Comparison of ENCODE assay signal across 15 cellular contexts in the genomic region with DNA sequence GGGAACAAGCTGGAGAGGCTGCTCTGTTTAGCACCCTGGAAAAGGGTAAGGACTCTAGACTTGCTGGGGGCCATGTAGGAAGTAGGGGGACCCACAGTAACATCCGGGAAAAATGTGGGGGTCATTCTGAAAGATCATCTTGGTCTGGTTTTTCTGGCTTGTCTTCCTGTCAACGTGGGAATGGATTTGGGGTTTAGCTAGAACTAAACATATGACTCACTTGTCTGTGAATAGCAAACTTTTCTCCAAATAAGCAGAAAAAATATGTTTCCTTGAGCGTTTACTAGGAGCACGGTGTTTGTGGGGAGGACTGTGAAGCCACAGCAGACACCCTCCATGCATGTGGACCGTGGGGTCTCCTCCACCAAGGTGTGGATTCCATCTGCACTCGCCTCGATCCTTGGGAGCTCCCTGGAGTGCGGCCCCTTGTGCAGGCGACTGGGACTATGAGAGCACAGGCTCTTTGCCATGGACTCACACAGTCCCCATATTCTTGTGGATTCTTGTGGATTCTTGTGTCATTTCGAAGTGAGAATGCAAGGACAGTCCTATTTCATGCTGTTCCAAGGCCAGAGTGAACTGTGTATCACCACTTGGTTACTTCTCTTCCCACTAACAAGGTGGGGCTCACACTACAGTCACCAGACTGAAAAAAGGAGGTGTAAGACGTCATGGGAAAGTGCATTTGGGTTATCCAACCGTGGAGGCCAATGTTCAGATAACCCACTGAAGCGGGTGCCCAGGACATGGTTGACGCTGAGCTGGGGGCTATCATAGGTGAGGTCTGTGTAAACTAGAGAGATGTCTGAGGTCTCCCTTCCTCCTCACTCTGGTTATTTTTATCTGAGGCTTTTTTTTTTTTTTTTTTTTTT. TPM values are rescaled to one million over a fixed set of nuclear protein-coding genes. Genes with fewer than 3 reads are reported as not detected.
DNase-seq lines count a peak whose midpoint lies in the region; ATAC-seq and TF ChIP-seq lines count a peak whose summit lies in the region.
"Had no signal": no experiment of that assay in that cellular context is flagged by ENCODE, and none has a peak within 500 bp of the region (broad histone marks: within the 10 kb centered on the region; RNA-seq: fewer than 3 reads in every experiment).

No MANE protein-coding gene starts in this region.

- H3K4me3 Mint-ChIP-seq in stimulated activated memory B cell treated with anti-CD40 and anti-IgM and Interleukin-4, amounts not matched to agents 10 μg/mL and 1 μg/mL and 100 μg/mL, for 72 hours: no peak overlapping the region
- H3K4me3 Mint-ChIP-seq: activated naive CD4-positive, alpha-beta T cell treated with anti-CD3 and anti-CD28 coated beads, Interleukin-2, amount 10 ng/mL, durations not matched to agents 7 days and 5 days had no signal

- ATAC-seq in GM18505 (IDR thresholded peaks at IDR 0.05; ENCODE audit: unreplicated experiment): peak; percentile 75
- peak; percentile 69 for ATAC-seq in HG03103 (IDR thresholded peaks at IDR 0.05; ENCODE audit: low read depth, unreplicated experiment)
- peak; percentile 60 for ATAC-seq in stimulated activated memory B cell treated with anti-CD40 and anti-IgM and Interleukin-4, amounts not matched to agents 10 μg/mL and 1 μg/mL and 100 μg/mL, for 72 hours
- ATAC-seq in HG03457 (IDR thresholded peaks at IDR 0.05; ENCODE audit: unreplicated experiment): no peak
- ATAC-seq in HG03045 (IDR thresholded peaks at IDR 0.05; ENCODE audit: unreplicated experiment): no peak

- TF ChIP-seq CTCF in epithelial cell of proximal tubule (conservative IDR thresholded peaks at IDR 0.05; ENCODE audit: low read depth, low read length): no peak

- no peaks in the 10 kb centered on the region for H3K4me1 Mint-ChIP-seq in stimulated activated memory B cell treated with anti-CD40 and anti-IgM and Interleukin-4, amounts not matched to agents 10 μg/mL and 1 μg/mL and 100 μg/mL, for 72 hours
- H3K4me1 Mint-ChIP-seq: activated naive CD4-positive, alpha-beta T cell treated with anti-CD3 and anti-CD28 coated beads, Interleukin-2, amount 10 ng/mL, durations not matched to agents 7 days and 5 days had no signal

- no peak overlapping the region for H3K27ac Mint-ChIP-seq in stimulated activated memory B cell treated with anti-CD40 and anti-IgM and Interleukin-4, amounts not matched to agents 10 μg/mL and 1 μg/mL and 100 μg/mL, for 72 hours
- H3K27ac Mint-ChIP-seq: activated naive CD4-positive, alpha-beta T cell treated with anti-CD3 and anti-CD28 coated beads, Interleukin-2, amount 10 ng/mL, durations not matched to agents 7 days and 5 days had no signal

- H3K27me3 Mint-ChIP-seq in stimulated activated memory B cell treated with anti-CD40 and anti-IgM and Interleukin-4, amounts not matched to agents 10 μg/mL and 1 μg/mL and 100 μg/mL, for 72 hours: peaks cover 31% of the 10 kb centered on the region
- H3K27me3 Mint-ChIP-seq: activated naive CD4-positive, alpha-beta T cell treated with anti-CD3 and anti-CD28 coated beads, Interleukin-2, amount 10 ng/mL, durations not matched to agents 7 days and 5 days had no signal

- no peak for TF ChIP-seq POLR2A in GM18505 (IDR thresholded peaks at IDR 0.05; ENCODE audit: borderline replicate concordance, extremely low read depth, insufficient read depth, insufficient read length)

- no peak overlapping the region for H3K4me3 ChIP-seq in epithelial cell of proximal tubule (ENCODE audit: low read depth, low read length)
- H3K4me3 ChIP-seq: SJCRH30 had no signal

- H3K36me3 Mint-ChIP-seq in stimulated activated memory B cell treated with anti-CD40 and anti-IgM and Interleukin-4, amounts not matched to agents 10 μg/mL and 1 μg/mL and 100 μg/mL, for 72 hours: peaks cover 5% of the 10 kb centered on the region
- H3K36me3 Mint-ChIP-seq: activated naive CD4-positive, alpha-beta T cell treated with anti-CD3 and anti-CD28 coated beads, Interleukin-2, amount 10 ng/mL, durations not matched to agents 7 days and 5 days had no signal

- peak; percentile 15 for DNase-seq in epithelial cell of proximal tubule (ENCODE audit: low read depth)
- no peak for DNase-seq in inferior parietal cortex (ENCODE audit: extremely low spot score)
- no peak for DNase-seq in NCI-H1436 treated with DMSO at 0.1 percent for 48 hours (lab: John Stamatoyannopoulos, UW)
- DNase-seq: activated CD4-positive, alpha-beta T cell treated with anti-CD3 and anti-CD28 coated beads for 4 hours; activated naive CD4-positive, alpha-beta T cell treated with anti-CD3 and anti-CD28 coated beads, Interleukin-2, amount 10 ng/mL, durations not matched to agents 7 days and 5 days; effector CD4-positive, alpha-beta T cell; NCI-H2227 treated with DMSO at 0.1 percent for 48 hours; SJCRH30; stimulated activated CD4-positive, alpha-beta T cell treated with anti-CD3 and anti-CD28 coated beads, Interleukin-4, amount 100 ng/mL, for 24 hours; substantia nigra had no signal

- peaks cover 19% of the 10 kb centered on the region for H3K9me3 Mint-ChIP-seq in stimulated activated memory B cell treated with anti-CD40 and anti-IgM and Interleukin-4, amounts not matched to agents 10 μg/mL and 1 μg/mL and 100 μg/mL, for 72 hours

RNA-seq across cellular contexts. Expression of a gene that starts 25.5 kb away (rescaled TPM):
- 1.4 TPM in 1 of 2 replicates, not detected in the other for total RNA-seq in epithelial cell of proximal tubule
- total RNA-seq: SJCRH30 had no signal

Comparison
In these comparisons a context has a peak if more than half of its experiments do, and no peak if none do; other contexts are left out.
1. ATAC-seq: peak in GM18505 (single experiment), HG03103 (single experiment) and stimulated activated memory B cell treated with anti-CD40 and anti-IgM and Interleukin-4, amounts not matched to agents 10 μg/mL and 1 μg/mL and 100 μg/mL, for 72 hours (single experiment); none in HG03457 (single experiment) and HG03045 (single experiment).